Comparison of ENCODE assay signal across 8 cellular contexts in genomic region chr20:48723308-48724264, GRCh38.
A peak's percentile ranks its signal among the peaks of the same experiment; 100 is the strongest.
DNase-seq lines count a peak whose midpoint lies in the region; ATAC-seq and TF ChIP-seq lines count a peak whose summit lies in the region.

No MANE protein-coding gene starts in this region.

- peak; percentile 28 for TF ChIP-seq CTCF in CD14-positive monocyte (IDR thresholded peaks at IDR 0.05)

- H3K27ac Mint-ChIP-seq in CD14-positive monocyte: peak overlapping the region; percentile 96 to 99 (median 98)
- no peak overlapping the region for H3K27ac Mint-ChIP-seq in activated naive CD4-positive, alpha-beta T cell treated with anti-CD3 and anti-CD28 coated beads, Interleukin-2, amount 10 ng/mL, durations not matched to agents 7 days and 5 days

- H3K4me1 ChIP-seq in SJCRH30: peaks cover 77% of the 10 kb centered on the region

- H3K9me3 ChIP-seq in SJCRH30 (replicated peaks): no peaks in the 10 kb centered on the region

- H3K27me3 Mint-ChIP-seq in CD14-positive monocyte (ENCODE audit: low read depth in 3 of 3): peaks cover 0 to 4% (median 2%) of the 10 kb centered on the region in 3 donors
- no peaks in the 10 kb centered on the region for H3K27me3 Mint-ChIP-seq in activated naive CD4-positive, alpha-beta T cell treated with anti-CD3 and anti-CD28 coated beads, Interleukin-2, amount 10 ng/mL, durations not matched to agents 7 days and 5 days

- peaks cover 73 to 86% of the 10 kb centered on the region in 2 donors for H3K36me3 Mint-ChIP-seq in CD14-positive monocyte
- H3K36me3 Mint-ChIP-seq in activated naive CD4-positive, alpha-beta T cell treated with anti-CD3 and anti-CD28 coated beads, Interleukin-2, amount 10 ng/mL, durations not matched to agents 7 days and 5 days: peaks cover 53% of the 10 kb centered on the region

- no peaks in the 10 kb centered on the region for H3K27me3 ChIP-seq in SJCRH30

- CTCF ChIA-PET in activated naive CD4-positive, alpha-beta T cell treated with anti-CD3 and anti-CD28 coated beads, Interleukin-2, amount 10 ng/mL, durations not matched to agents 7 days and 5 days (lab: Charles Lee): interaction anchor here (0.7 to 1.1 kb wide), 2 partner anchors 15 to 66 kb away, joined by 3 to 4 read pairs; no protein-coding TSS in a partner anchor

- H3K9me3 Mint-ChIP-seq in CD14-positive monocyte: peaks cover 0 to 3% (median 0%) of the 10 kb centered on the region in 7 donors
- no peaks in the 10 kb centered on the region for H3K9me3 Mint-ChIP-seq in activated naive CD4-positive, alpha-beta T cell treated with anti-CD3 and anti-CD28 coated beads, Interleukin-2, amount 10 ng/mL, durations not matched to agents 7 days and 5 days

- intact Hi-C loops in CD14-positive monocyte (cut with micrococcal nuclease): loop anchor here (5.0 to 10.0 kb wide), 2 partner anchors 34 to 101 kb away; partner anchors contain the start of gene PREX1 (in 1 of the 2)

- H3K4me1 Mint-ChIP-seq in CD14-positive monocyte: peaks cover 83% of the 10 kb centered on the region
- peaks cover 55% of the 10 kb centered on the region for H3K4me1 Mint-ChIP-seq in activated naive CD4-positive, alpha-beta T cell treated with anti-CD3 and anti-CD28 coated beads, Interleukin-2, amount 10 ng/mL, durations not matched to agents 7 days and 5 days

- DNase-seq in CD14-positive monocyte (ENCODE audit: low spot score) (peak; percentile 87), SJCRH30 (peak; percentile 93 to 96), fibroblast of gingiva (ENCODE audit: low read depth) (peak; percentile 95), nucleus accumbens (lab: John Stamatoyannopoulos, UW) (peak in 45 of 56 donors; percentile 23 to 81 (median 56)), DMS53 (lab: John Stamatoyannopoulos, UW) (no peak)
- DNase-seq in activated naive CD4-positive, alpha-beta T cell treated with anti-CD3 and anti-CD28 coated beads, Interleukin-2, amount 10 ng/mL, durations not matched to agents 7 days and 5 days: no peak

- peaks cover 3% of the 10 kb centered on the region; the same call in 1 of the 2 replicates for H3K36me3 ChIP-seq in SJCRH30

- ATAC-seq in HG02884 (IDR thresholded peaks at IDR 0.05; ENCODE audit: unreplicated experiment): no peak
- no peak for ATAC-seq in HG03439 (IDR thresholded peaks at IDR 0.05; ENCODE audit: unreplicated experiment)

- H3K27ac ChIP-seq in SJCRH30: peak overlapping the region; percentile 73

- H3K4me3 Mint-ChIP-seq in CD14-positive monocyte: peak overlapping the region in 1 of 2 donors; percentile 80
- no peak overlapping the region for H3K4me3 Mint-ChIP-seq in activated naive CD4-positive, alpha-beta T cell treated with anti-CD3 and anti-CD28 coated beads, Interleukin-2, amount 10 ng/mL, durations not matched to agents 7 days and 5 days

- peak overlapping the region; percentile 2 for H3K4me3 ChIP-seq in SJCRH30

Comparison
In these comparisons a context has a peak if more than half of its experiments do, and no peak if none do; other contexts are left out.
1. DNase-seq: peak in CD14-positive monocyte (single experiment), SJCRH30 (2 of 2), fibroblast of gingiva (single experiment) and nucleus accumbens (45 of 56); none in activated naive CD4-positive, alpha-beta T cell treated with anti-CD3 and anti-CD28 coated beads, Interleukin-2, amount 10 ng/mL, durations not matched to agents 7 days and 5 days (single experiment) and DMS53 (single experiment).